Comparison of ENCODE assay signal across 2 cellular contexts in genomic region chr5:30804739-30805313, GRCh38.
TF ChIP-seq lines count a peak whose summit lies in the region.

No MANE protein-coding gene starts in this region.

TF ChIP-seq in liver, 16 proteins besides CTCF, POLR2A, EP300 and RAD21 (continued from another document):
- TF ChIP-seq ZBTB33 (IDR thresholded peaks at IDR 0.05) (no peak), MAX (IDR thresholded peaks at IDR 0.05) (no peak), SP1 (IDR thresholded peaks at IDR 0.05) (no peak), JUND (IDR thresholded peaks at IDR 0.05) (no peak), GABPA (IDR thresholded peaks at IDR 0.05 in 1 of 2, conservative IDR thresholded peaks at IDR 0.05 in 1 of 2) (no peak)

TF ChIP-seq in HepG2, 621 proteins besides CTCF, POLR2A, EP300 and RAD21 (continued from another document):
- no peak for TF ChIP-seq ZFP91 (CRISPR knock-in tag; IDR thresholded peaks at IDR 0.05; ENCODE audit: borderline replicate concordance)
- TF ChIP-seq NFRKB (IDR thresholded peaks at IDR 0.05), result no peak
